In genomic region chr14:104800600-104801283, GRCh38 we compare ENCODE assay signal across 8 cellular contexts. TPM values are rescaled to one million over a fixed set of nuclear protein-coding genes. Genes with fewer than 3 reads are reported as not detected.
A peak's percentile ranks its signal among the peaks of the same experiment; 100 is the strongest.
DNase-seq lines count a peak whose midpoint lies in the region; ATAC-seq and TF ChIP-seq lines count a peak whose summit lies in the region.

TSS of gene ZBTB42 (plus strand) at chr14:104801101. CDS start at chr14:104801198, 97 bp downstream.

- POLR2A ChIA-PET in A673 (lab: Charles Lee; ENCODE audit: low non-redundant PET): interaction anchor here (0.7 kb wide), 1 partner anchor 124 kb away, joined by 3 read pairs; no protein-coding TSS in a partner anchor
- POLR2A ChIA-PET in SK-N-SH (lab: Yijun Ruan, JAX): no interaction called here

- H3K9ac ChIP-seq in SK-N-SH (peak within 1 kb of the TSS; percentile 47; the same call in 1 of the 2 replicates), adipocyte (ENCODE audit: low read length) (peak within 1 kb of the TSS; percentile 91)

- H3K9me2 ChIP-seq in SK-N-SH: no peaks in the 10 kb centered on the region

- H3K9me3 ChIP-seq in A673 (ENCODE audit: low read depth, low read length, poor library complexity, severe bottlenecking) (no peaks in the 10 kb centered on the region), SK-N-SH (no peaks in the 10 kb centered on the region), adipocyte (ENCODE audit: control insufficient read depth, low read length) (no peaks in the 10 kb centered on the region), iPS DF 6.9 (ENCODE audit: control insufficient read depth, insufficient read depth, low read length) (no peaks in the 10 kb centered on the region)

- peak within 1 kb of the TSS; percentile 89 for H3K4me2 ChIP-seq in SK-N-SH

- peak within 1 kb of the TSS; percentile 86 for H2AFZ ChIP-seq in SK-N-SH (ENCODE audit: low read depth)

- no peak for TF ChIP-seq RAD21 in SK-N-SH (IDR thresholded peaks at IDR 0.05; ENCODE audit: low read length)

- H3K36me3 ChIP-seq in A673 (ENCODE audit: insufficient read depth, low read length, poor library complexity, severe bottlenecking) (no peaks in the 10 kb centered on the region), SK-N-SH (replicated peaks in 1 of 2; ENCODE audit: control insufficient read depth in 1 of 2, insufficient read depth in 2 of 2, low read length in 1 of 2) (no peaks in the 10 kb centered on the region), adipocyte (ENCODE audit: control insufficient read depth, insufficient read depth, low read length, severe bottlenecking) (no peaks in the 10 kb centered on the region), iPS DF 6.9 (ENCODE audit: control insufficient read depth, insufficient read depth, low read length) (no peaks in the 10 kb centered on the region; the same call in 1 of the 2 replicates)

- DNase-seq in A673 (ENCODE audit: low spot score) (peak; percentile 64), SK-N-SH (peak; percentile 89), adipocyte (ENCODE audit: low read depth) (no peak), iPS DF 6.9 (ENCODE audit: low read depth, low spot score) (no peak)
- no peak for DNase-seq in NK-92 treated with Interleukin-12 subunit alpha and Interleukin-12 subunit beta, amount 100 ng/mL, for 24 hours (lab: John Stamatoyannopoulos, UW)

- WGBS in SK-N-SH (ENCODE audit: low lambda C conversion rate): 0% methylated on average over 1 of the region's 105 CpGs
- WGBS in iPS DF 6.9 (ENCODE audit: insufficient coverage, insufficient read length): no CpG with 5 or more reads among the region's 105 CpGs

- no TSS peak for BruUV-seq in A673 (replicated peaks; lab: Mats Ljungman, UMichigan)

- no peak for TF ChIP-seq CTCF in A673 (conservative IDR thresholded peaks at IDR 0.05; ENCODE audit: low read depth, low read length)
- TF ChIP-seq CTCF in SK-N-SH (IDR thresholded peaks at IDR 0.05): no peak

- no peak for TF ChIP-seq EP300 in SK-N-SH (IDR thresholded peaks at IDR 0.05; ENCODE audit: borderline replicate concordance in 1 of 2, low read depth in 1 of 2, low read length in 1 of 2)

- H3K27me3 ChIP-seq in A673 (replicated peaks; ENCODE audit: insufficient read depth, low read depth, low read length, poor library complexity) (no peaks in the 10 kb centered on the region), SK-N-SH (ENCODE audit: insufficient read depth) (no peaks in the 10 kb centered on the region), adipocyte (replicated peaks; ENCODE audit: control insufficient read depth, insufficient read depth, low read length) (no peaks in the 10 kb centered on the region), iPS DF 6.9 (ENCODE audit: control insufficient read depth, insufficient read depth, low read length) (peaks cover 21% of the 10 kb centered on the region)

- ATAC-seq in GM18868 (IDR thresholded peaks at IDR 0.05; ENCODE audit: unreplicated experiment) (peak; percentile 33), HG03460 (IDR thresholded peaks at IDR 0.05; ENCODE audit: unreplicated experiment) (peak; percentile 29)

- CTCF ChIA-PET in A673 (lab: Charles Lee) (no interaction called here), SK-N-SH (lab: Yijun Ruan, JAX) (interaction anchor here (0.8 to 5.2 kb wide), 9 partner anchors 10 to 133 kb away, joined by 3 to 26 read pairs (median 4); no protein-coding TSS in a partner anchor)

- intact Hi-C loops in A673 (cut with micrococcal nuclease; ENCODE audit: unreplicated experiment): no loop called here

- H3K4me3 ChIP-seq in A673 (ENCODE audit: low read depth, low read length, poor library complexity, severe bottlenecking): peak within 1 kb of the TSS; percentile 61
- peak within 1 kb of the TSS; percentile 63 to 67 for H3K4me3 ChIP-seq in SK-N-SH (ENCODE audit: low read depth in 2 of 2, low read length in 1 of 2)
- peak within 1 kb of the TSS; percentile 80 for H3K4me3 ChIP-seq in adipocyte (ENCODE audit: low read length)
- H3K4me3 ChIP-seq in iPS DF 6.9 (ENCODE audit: low read length): peak within 1 kb of the TSS; percentile 78
- peak within 1 kb of the TSS; percentile 53 to 77 (median 64) for H3K4me3 ChIP-seq in skin epidermis

- H4K20me1 ChIP-seq in SK-N-SH (ENCODE audit: insufficient read depth): no peaks in the 10 kb centered on the region

- H3K27ac ChIP-seq in A673 (ENCODE audit: low read depth, low read length, poor library complexity, severe bottlenecking) (peak within 1 kb of the TSS; percentile 2), SK-N-SH (ENCODE audit: low read depth in 2 of 2, low read length in 1 of 2) (peak within 1 kb of the TSS in 1 of 2 experiments; percentile 39; a peak in 1 of 4 replicates), iPS DF 6.9 (ENCODE audit: low read length) (no peak within 1 kb of the TSS), skin epidermis (peak within 1 kb of the TSS in 20 of 21 experiments; percentile 65 to 96 (median 86))

- peaks cover 22% of the 10 kb centered on the region for H3F3A ChIP-seq in SK-N-SH (replicated peaks; ENCODE audit: insufficient read depth)

- no peaks in the 10 kb centered on the region for H3K79me2 ChIP-seq in SK-N-SH (ENCODE audit: insufficient read depth)

- H3K4me1 ChIP-seq in A673 (ENCODE audit: insufficient read depth, low read length, poor library complexity, severe bottlenecking): peaks cover 22% of the 10 kb centered on the region
- peaks cover 21 to 51% of the 10 kb centered on the region in 2 experiments; a peak in 3 of 4 replicates for H3K4me1 ChIP-seq in SK-N-SH (ENCODE audit: control insufficient read depth in 1 of 2, insufficient read depth in 2 of 2, low read depth in 1 of 2, low read length in 1 of 2)
- H3K4me1 ChIP-seq in adipocyte (ENCODE audit: control insufficient read depth, insufficient read depth, low read length): peaks cover 54% of the 10 kb centered on the region
- peaks cover 12% of the 10 kb centered on the region for H3K4me1 ChIP-seq in iPS DF 6.9 (ENCODE audit: control insufficient read depth, insufficient read depth, low read length)

TF ChIP-seq in SK-N-SH, 30 proteins besides CTCF, POLR2A, EP300 and RAD21:
- TF ChIP-seq PBX3 (IDR thresholded peaks at IDR 0.05) (no peak), FOXM1 (IDR thresholded peaks at IDR 0.05; ENCODE audit: low read depth) (no peak), NRF1 (IDR thresholded peaks at IDR 0.05; ENCODE audit: low read depth, low read length) (peak; percentile 19; the same call in 1 of the 2 replicates), MAX (IDR thresholded peaks at IDR 0.05; ENCODE audit: low read depth) (no peak)

RNA-seq across cellular contexts. Expression of gene ZBTB42, which starts in this region (rescaled TPM):
- total RNA-seq in A673 (2021): 1.4 and 2.1 TPM in 2 replicates
- polyA plus RNA-seq in SK-N-SH (2012; rRNA removed): 2.9 and 3.1 TPM in 2 replicates
- 1.4 and 2.2 TPM in 2 replicates for polyA plus RNA-seq in SK-N-SH (2012; cell fraction: cytosol; rRNA removed)
- polyA plus RNA-seq in SK-N-SH (2012; cell fraction: nucleus; rRNA removed): 1.7 TPM in 2 replicates

Comparison
In these comparisons a context has a peak if more than half of its experiments do, and no peak if none do; other contexts are left out.
1. DNase-seq: peak in A673 (single experiment) and SK-N-SH (single experiment); none in adipocyte (single experiment), iPS DF 6.9 (single experiment) and NK-92 treated with Interleukin-12 subunit alpha and Interleukin-12 subunit beta, amount 100 ng/mL, for 24 hours (single experiment).
2. Peak in every context shown above with its lines, with median percentiles within 50 percentile points of each other: H3K4me3 ChIP-seq.